Comparison of ENCODE assay signal across 1 cellular context in the genomic region with DNA sequence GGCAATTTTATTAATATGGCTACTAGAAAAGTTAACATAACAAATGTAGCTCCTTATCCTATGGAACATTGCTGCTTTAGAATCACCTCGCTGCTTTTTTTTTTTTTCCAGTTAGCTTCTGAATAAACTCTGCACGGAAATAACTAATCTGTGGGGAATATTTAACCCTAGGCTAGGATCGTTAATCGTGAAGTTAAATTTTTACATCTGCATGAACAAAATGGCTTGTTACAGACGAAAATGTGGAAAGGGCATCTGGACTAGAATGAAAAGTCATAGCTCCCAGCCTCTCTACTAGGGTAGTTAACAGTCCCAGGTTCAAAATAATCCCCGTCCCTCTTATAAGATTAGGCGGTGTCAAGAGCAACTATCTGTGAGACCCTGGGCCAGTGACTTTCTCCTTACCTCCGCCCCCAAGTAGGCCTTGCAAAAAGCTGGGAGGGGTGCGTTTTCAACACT.
TF ChIP-seq lines count a peak whose summit lies in the region.

No MANE protein-coding gene starts in this region.

TF ChIP-seq in GM23338, 12 proteins besides CTCF, POLR2A, EP300 and RAD21 (continued from another document):
- TF ChIP-seq, protein P1, sequence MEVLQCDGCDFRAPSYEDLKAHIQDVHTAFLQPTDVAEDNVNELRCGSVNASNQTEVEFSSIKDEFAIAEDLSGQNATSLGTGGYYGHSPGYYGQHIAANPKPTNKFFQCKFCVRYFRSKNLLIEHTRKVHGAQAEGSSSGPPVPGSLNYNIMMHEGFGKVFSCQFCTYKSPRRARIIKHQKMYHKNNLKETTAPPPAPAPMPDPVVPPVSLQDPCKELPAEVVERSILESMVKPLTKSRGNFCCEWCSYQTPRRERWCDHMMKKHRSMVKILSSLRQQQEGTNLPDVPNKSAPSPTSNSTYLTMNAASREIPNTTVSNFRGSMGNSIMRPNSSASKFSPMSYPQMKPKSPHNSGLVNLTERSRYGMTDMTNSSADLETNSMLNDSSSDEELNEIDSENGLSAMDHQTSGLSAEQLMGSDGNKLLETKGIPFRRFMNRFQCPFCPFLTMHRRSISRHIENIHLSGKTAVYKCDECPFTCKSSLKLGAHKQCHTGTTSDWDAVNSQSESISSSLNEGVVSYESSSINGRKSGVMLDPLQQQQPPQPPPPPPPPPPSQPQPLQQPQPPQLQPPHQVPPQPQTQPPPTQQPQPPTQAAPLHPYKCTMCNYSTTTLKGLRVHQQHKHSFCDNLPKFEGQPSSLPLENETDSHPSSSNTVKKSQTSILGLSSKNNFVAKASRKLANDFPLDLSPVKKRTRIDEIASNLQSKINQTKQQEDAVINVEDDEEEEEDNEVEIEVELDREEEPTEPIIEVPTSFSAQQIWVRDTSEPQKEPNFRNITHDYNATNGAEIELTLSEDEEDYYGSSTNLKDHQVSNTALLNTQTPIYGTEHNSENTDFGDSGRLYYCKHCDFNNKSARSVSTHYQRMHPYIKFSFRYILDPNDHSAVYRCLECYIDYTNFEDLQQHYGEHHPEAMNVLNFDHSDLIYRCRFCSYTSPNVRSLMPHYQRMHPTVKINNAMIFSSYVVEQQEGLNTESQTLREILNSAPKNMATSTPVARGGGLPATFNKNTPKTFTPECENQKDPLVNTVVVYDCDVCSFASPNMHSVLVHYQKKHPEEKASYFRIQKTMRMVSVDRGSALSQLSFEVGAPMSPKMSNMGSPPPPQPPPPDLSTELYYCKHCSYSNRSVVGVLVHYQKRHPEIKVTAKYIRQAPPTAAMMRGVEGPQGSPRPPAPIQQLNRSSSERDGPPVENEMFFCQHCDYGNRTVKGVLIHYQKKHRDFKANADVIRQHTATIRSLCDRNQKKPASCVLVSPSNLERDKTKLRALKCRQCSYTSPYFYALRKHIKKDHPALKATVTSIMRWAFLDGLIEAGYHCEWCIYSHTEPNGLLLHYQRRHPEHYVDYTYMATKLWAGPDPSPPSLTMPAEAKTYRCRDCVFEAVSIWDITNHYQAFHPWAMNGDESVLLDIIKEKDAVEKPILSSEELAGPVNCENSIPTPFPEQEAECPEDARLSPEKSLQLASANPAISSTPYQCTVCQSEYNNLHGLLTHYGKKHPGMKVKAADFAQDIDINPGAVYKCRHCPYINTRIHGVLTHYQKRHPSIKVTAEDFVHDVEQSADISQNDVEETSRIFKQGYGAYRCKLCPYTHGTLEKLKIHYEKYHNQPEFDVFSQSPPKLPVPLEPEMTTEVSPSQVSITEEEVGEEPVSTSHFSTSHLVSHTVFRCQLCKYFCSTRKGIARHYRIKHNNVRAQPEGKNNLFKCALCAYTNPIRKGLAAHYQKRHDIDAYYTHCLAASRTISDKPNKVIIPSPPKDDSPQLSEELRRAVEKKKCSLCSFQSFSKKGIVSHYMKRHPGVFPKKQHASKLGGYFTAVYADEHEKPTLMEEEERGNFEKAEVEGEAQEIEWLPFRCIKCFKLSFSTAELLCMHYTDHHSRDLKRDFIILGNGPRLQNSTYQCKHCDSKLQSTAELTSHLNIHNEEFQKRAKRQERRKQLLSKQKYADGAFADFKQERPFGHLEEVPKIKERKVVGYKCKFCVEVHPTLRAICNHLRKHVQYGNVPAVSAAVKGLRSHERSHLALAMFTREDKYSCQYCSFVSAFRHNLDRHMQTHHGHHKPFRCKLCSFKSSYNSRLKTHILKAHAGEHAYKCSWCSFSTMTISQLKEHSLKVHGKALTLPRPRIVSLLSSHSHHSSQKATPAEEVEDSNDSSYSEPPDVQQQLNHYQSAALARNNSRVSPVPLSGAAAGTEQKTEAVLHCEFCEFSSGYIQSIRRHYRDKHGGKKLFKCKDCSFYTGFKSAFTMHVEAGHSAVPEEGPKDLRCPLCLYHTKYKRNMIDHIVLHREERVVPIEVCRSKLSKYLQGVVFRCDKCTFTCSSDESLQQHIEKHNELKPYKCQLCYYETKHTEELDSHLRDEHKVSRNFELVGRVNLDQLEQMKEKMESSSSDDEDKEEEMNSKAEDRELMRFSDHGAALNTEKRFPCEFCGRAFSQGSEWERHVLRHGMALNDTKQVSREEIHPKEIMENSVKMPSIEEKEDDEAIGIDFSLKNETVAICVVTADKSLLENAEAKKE (CRISPR knock-in tag; IDR thresholded peaks at IDR 0.05): no peak
- TF ChIP-seq JUNB (IDR thresholded peaks at IDR 0.05; ENCODE audit: unreplicated experiment) (no peak), ZNF114 (CRISPR knock-in tag; IDR thresholded peaks at IDR 0.05) (no peak), NANOG (IDR thresholded peaks at IDR 0.05; ENCODE audit: borderline replicate concordance) (no peak)
- TF ChIP-seq, protein P2, sequence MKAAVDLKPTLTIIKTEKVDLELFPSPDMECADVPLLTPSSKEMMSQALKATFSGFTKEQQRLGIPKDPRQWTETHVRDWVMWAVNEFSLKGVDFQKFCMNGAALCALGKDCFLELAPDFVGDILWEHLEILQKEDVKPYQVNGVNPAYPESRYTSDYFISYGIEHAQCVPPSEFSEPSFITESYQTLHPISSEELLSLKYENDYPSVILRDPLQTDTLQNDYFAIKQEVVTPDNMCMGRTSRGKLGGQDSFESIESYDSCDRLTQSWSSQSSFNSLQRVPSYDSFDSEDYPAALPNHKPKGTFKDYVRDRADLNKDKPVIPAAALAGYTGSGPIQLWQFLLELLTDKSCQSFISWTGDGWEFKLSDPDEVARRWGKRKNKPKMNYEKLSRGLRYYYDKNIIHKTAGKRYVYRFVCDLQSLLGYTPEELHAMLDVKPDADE (IDR thresholded peaks at IDR 0.05): no peak
TF ChIP-seq in GM23338: peak in this region for 0.
